In genomic region chr1:52918201-52918600, GRCh38 we compare ENCODE assay signal across 27 cellular contexts.
"Had no signal": no experiment of that assay in that cellular context is flagged by ENCODE, and none has a peak within 500 bp of the region (broad histone marks: within the 10 kb centered on the region; RNA-seq: fewer than 3 reads in every experiment).

No MANE protein-coding gene starts in this region.

- H3K4me3 ChIP-seq: ascending aorta, esophagus muscularis mucosa, gastrocnemius medialis had no signal

- H3K27ac ChIP-seq: ascending aorta, foreskin keratinocyte had no signal

- ATAC-seq: activated CD4-positive, alpha-beta T cell treated with anti-CD3 and anti-CD28 coated beads for 36 hours; activated CD8-positive, alpha-beta memory T cell treated with anti-CD3 and anti-CD28 coated beads, Interleukin-2, amount 10 ng/mL, durations not matched to agents 7 days and 5 days; activated CD8-positive, alpha-beta T cell treated with anti-CD3 and anti-CD28 coated beads, Interleukin-2, amount 10 ng/mL, durations not matched to agents 7 days and 5 days; activated naive CD4-positive, alpha-beta T cell treated with anti-CD3 and anti-CD28 coated beads, Interleukin-2, amount 50 U/mL, for 72 hours; effector memory CD8-positive, alpha-beta T cell; foreskin keratinocyte; gastrocnemius medialis; T-helper 17 cell had no signal

- H3K4me1 ChIP-seq: foreskin keratinocyte had no signal

- DNase-seq: activated CD4-positive, alpha-beta memory T cell treated with anti-CD3 and anti-CD28 coated beads for 36 hours; activated CD4-positive, alpha-beta T cell treated with anti-CD3 and anti-CD28 coated beads for 36 hours; activated CD4-positive, alpha-beta T cell treated with anti-CD3 and anti-CD28 coated beads, Interleukin-2, amount 10 ng/mL, durations not matched to agents 24 days and 14 days; activated CD4-positive, CD25-positive, alpha-beta regulatory T cell; activated CD4-positive, CD25-positive, alpha-beta regulatory T cell treated with anti-CD3 and anti-CD28 coated beads, Interleukin-2, amount 50 U/mL, for 72 hours; activated CD8-positive, alpha-beta memory T cell treated with anti-CD3 and anti-CD28 coated beads, Interleukin-2, amount 10 ng/mL, durations not matched to agents 7 days and 5 days; activated CD8-positive, alpha-beta memory T cell treated with anti-CD3 and anti-CD28 coated beads, Interleukin-2, amount 50 U/mL, for 4 hours; activated CD8-positive, alpha-beta T cell treated with anti-CD3 and anti-CD28 coated beads, Interleukin-2, amount 10 ng/mL, durations not matched to agents 7 days and 5 days; activated effector memory CD4-positive, alpha-beta T cell treated with anti-CD3 and anti-CD28 coated beads, Interleukin-2, amount 50 U/mL, for 16 hours; activated naive CD4-positive, alpha-beta T cell treated with anti-CD3 and anti-CD28 coated beads, Interleukin-2, amount 10 ng/mL, durations not matched to agents 7 days and 5 days; activated naive CD8-positive, alpha-beta T cell treated with anti-CD3 and anti-CD28 coated beads, Interleukin-2, amount 10 ng/mL, durations not matched to agents 7 days and 5 days; activated T-cell treated with anti-CD3 and anti-CD28 coated beads, Interleukin-2, amount 50 U/mL, for 1 hour; caudate nucleus; cortex of kidney; dermis blood vessel endothelial cell; effector CD4-positive, alpha-beta T cell; effector memory CD8-positive, alpha-beta T cell; erythroblast; foreskin keratinocyte; gastrocnemius medialis; glutamatergic neuron; T-helper 1 cell; T-helper 17 cell; T1000 had no signal

- H3K36me3 ChIP-seq: ascending aorta, gastrocnemius medialis had no signal

- H3K27me3 ChIP-seq: ascending aorta, esophagus muscularis mucosa, foreskin keratinocyte, gastrocnemius medialis had no signal

- H3K9me3 ChIP-seq: ascending aorta, esophagus muscularis mucosa, gastrocnemius medialis had no signal
